8 cellular contexts compared by ENCODE assay signal in the genomic region with DNA sequence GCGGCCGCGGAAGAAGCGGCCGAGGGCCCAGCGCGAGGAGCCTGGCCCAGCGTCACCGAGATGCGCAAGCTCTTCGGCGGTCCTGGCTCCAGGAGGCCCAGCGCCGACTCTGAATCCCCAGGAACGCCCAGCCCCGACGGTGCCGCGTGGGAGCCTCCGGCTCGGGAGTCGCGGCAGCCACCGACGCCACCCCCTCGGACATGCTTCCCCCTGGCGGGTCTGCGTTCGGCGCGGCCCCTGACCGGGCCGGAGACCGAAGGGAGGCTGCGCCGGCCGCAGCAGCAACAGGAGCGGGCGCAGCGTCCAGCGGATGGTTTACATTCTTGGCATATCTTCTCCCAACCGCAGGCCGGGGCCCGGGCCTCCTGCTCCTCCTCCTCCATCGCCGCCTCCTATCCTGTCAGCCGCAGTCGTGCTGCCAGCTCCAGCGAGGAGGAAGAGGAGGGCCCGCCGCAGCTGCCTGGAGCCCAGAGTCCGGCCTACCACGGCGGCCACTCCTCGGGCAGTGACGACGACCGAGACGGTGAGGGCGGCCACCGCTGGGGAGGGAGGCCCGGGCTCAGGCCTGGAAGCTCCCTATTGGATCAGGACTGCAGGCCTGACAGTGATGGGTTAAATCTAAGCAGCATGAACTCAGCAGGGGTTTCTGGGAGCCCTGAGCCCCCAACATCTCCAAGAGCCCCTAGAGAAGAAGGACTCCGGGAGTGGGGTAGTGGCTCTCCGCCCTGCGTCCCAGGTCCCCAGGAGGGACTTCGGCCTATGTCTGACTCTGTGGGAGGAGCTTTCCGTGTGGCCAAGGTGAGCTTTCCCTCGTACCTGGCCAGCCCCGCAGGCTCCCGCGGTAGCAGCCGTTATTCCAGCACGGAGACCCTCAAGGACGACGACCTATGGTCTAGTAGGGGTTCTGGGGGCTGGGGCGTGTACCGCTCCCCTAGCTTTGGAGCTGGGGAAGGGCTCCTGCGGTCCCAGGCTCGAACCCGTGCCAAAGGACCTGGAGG. TPM values are rescaled to one million over a fixed set of nuclear protein-coding genes. Genes with fewer than 3 reads are reported as not detected.
DNase-seq lines count a peak whose midpoint lies in the region; ATAC-seq, FAIRE-seq and TF ChIP-seq lines count a peak whose summit lies in the region.

No MANE protein-coding gene starts in this region.

- H3K36me3 ChIP-seq in HepG2 (replicated peaks in 1 of 2; ENCODE audit: control insufficient read depth in 1 of 2, insufficient read depth in 2 of 2, low read length in 2 of 2) = no peaks in the 10 kb centered on the region; a peak in 2 of 5 replicates

- WGBS in HepG2 (ENCODE audit: low lambda C conversion rate) = 11% methylated on average over 25 of the region's 80 CpGs

- in situ Hi-C loops in HepG2 (cut with HindIII; ENCODE audit: extremely low pct_ligation_motif_present, low pct_unique_long_range_greater_than_20kb) = loop anchor here (5.0 kb wide), 1 partner anchor 33 kb away; no protein-coding TSS in a partner anchor

- DNase-seq in GF-D8 (lab: John Stamatoyannopoulos, UW) = peak; percentile 16
- peak; percentile 62 for DNase-seq in NCI-H2196 treated with DMSO at 0.1 percent for 48 hours (lab: John Stamatoyannopoulos, UW; ENCODE audit: unreplicated experiment)
- peak; percentile 93 for DNase-seq in dermis blood vessel endothelial cell
- DNase-seq in HepG2 (ENCODE audit: low spot score) = peak; percentile 92
- no peak for DNase-seq in NCI-H2107 (lab: John Stamatoyannopoulos, UW)
- no peak for DNase-seq in effector CD8-positive, alpha-beta T cell (lab: John Stamatoyannopoulos, UW)

- peaks cover 47% of the 10 kb centered on the region for H3K79me2 ChIP-seq in HepG2 (ENCODE audit: insufficient read depth, low read length)

- FAIRE-seq in HepG2 (lab: Jason Lieb, UNC) = no peak

- BruUV-seq in HepG2 (replicated peaks; lab: Mats Ljungman, UMichigan) = no TSS peak

- peak; percentile 27; the same call in 1 of the 2 replicates for TF ChIP-seq CTCF in HepG2 (CRISPR knock-in tag; IDR thresholded peaks at IDR 0.05)

- ATAC-seq in HepG2 (peak; percentile 79), GM21367 (IDR thresholded peaks at IDR 0.05; ENCODE audit: unreplicated experiment) (no peak)

- POLR2A ChIA-PET in HepG2 (lab: Yijun Ruan, JAX) = interaction anchor here (0.7 to 6.2 kb wide), 11 partner anchors 8 to 247 kb away, joined by 3 to 205 read pairs (median 5); a partner anchor contains a TSS

- no peak; the same call in 1 of the 2 replicates for TF ChIP-seq RAD21 in HepG2 (CRISPR knock-in tag; IDR thresholded peaks at IDR 0.05)

- H3K4me1 ChIP-seq in HepG2 (ENCODE audit: insufficient read depth, low read length) = peaks cover 62% of the 10 kb centered on the region

- H4K20me1 ChIP-seq in HepG2 (ENCODE audit: insufficient read depth, low read length) = peaks cover 10% of the 10 kb centered on the region

- no peaks in the 10 kb centered on the region for H3K9me3 ChIP-seq in HepG2 (ENCODE audit: low read length)

- TF ChIP-seq POLR2A in HepG2 (IDR thresholded peaks at IDR 0.05; ENCODE audit: insufficient read depth in 1 of 2, low read depth in 2 of 2, low read length in 2 of 2) = peak in 1 of 2 experiments; percentile 81; a peak in 1 of 4 replicates

- peak overlapping the region; percentile 93 for H3K9ac ChIP-seq in HepG2 (ENCODE audit: insufficient read depth, low read depth, low read length)

- H3K4me3 ChIP-seq in HepG2 (replicated peaks in 1 of 3; ENCODE audit: insufficient read depth in 1 of 3, low read depth in 2 of 3, low read length in 3 of 3) = peak overlapping the region; percentile 82 to 86 (median 85)

- intact Hi-C loops in HepG2 (cut with micrococcal nuclease; ENCODE audit: unreplicated experiment) = no loop called here

- peak; percentile 55 to 63; a peak in 2 of 4 replicates for TF ChIP-seq EP300 in HepG2 (IDR thresholded peaks at IDR 0.05; ENCODE audit: low read depth in 2 of 2, low read length in 2 of 2)
- peak; percentile 78 for TF ChIP-seq EP300 in HepG2 (CRISPR knock-in tag; IDR thresholded peaks at IDR 0.05; ENCODE audit: borderline replicate concordance)

- CTCF ChIA-PET in HepG2 (lab: Yijun Ruan, JAX; ENCODE audit: low intra/inter-chr PET ratio, low total read pairs) = interaction anchor here (1.1 kb wide), 1 partner anchor 26 kb away, joined by 3 read pairs; no protein-coding TSS in a partner anchor

- peak overlapping the region; percentile 91 for H3K4me2 ChIP-seq in HepG2 (ENCODE audit: low read depth, low read length)

- H3K27ac ChIP-seq in HepG2 (ENCODE audit: extremely low read length, insufficient read depth, low read length) = peak overlapping the region; percentile 99
- peak overlapping the region; percentile 44 for H3K27ac ChIP-seq in temporal lobe (ENCODE audit: low read depth, low read length)

- H2AFZ ChIP-seq in HepG2 (ENCODE audit: low read length) = no peak overlapping the region

- H3K27me3 ChIP-seq in HepG2 (ENCODE audit: control insufficient read depth in 1 of 2, insufficient read depth in 2 of 2, low read length in 2 of 2) = no peaks in the 10 kb centered on the region; a peak in 1 of 5 replicates

TF ChIP-seq in HepG2, 621 proteins besides CTCF, POLR2A, EP300 and RAD21 (continues in another document):
- TF ChIP-seq ZNF30 (CRISPR knock-in tag; IDR thresholded peaks at IDR 0.05) = peak; percentile 57; the same call in 1 of the 2 replicates
- TF ChIP-seq ZNF34 (CRISPR knock-in tag; IDR thresholded peaks at IDR 0.05; ENCODE audit: borderline replicate concordance) = no peak
- TF ChIP-seq BCL6 (CRISPR knock-in tag; IDR thresholded peaks at IDR 0.05) = peak; percentile 61
- TF ChIP-seq HMG20A (CRISPR knock-in tag; IDR thresholded peaks at IDR 0.05; ENCODE audit: borderline replicate concordance) = 0 out of 2 replicates have a peak, but pooled peaks have one; percentile 11

RNA-seq across cellular contexts. Expression of a gene that starts 1.2 kb away (rescaled TPM):
- total RNA-seq in dermis blood vessel endothelial cell (25.0 and 55.4 TPM in 2 replicates), HepG2 (2016; rRNA removed; fragmentation: Illumina TruSeq; extraction: Trizol) (5.7 and 10.7 TPM in 2 replicates), temporal lobe (17.9 TPM)
- 4.6 and 5.1 TPM in 2 replicates for total RNA-seq in HepG2 (2016; cell fraction: cytosol; rRNA removed; fragmentation: Illumina TruSeq; extraction: Trizol; ENCODE audit: low read depth)
- 3.7 and 12.1 TPM in 2 replicates for total RNA-seq in HepG2 (2016; cell fraction: insoluble cytoplasmic fraction; rRNA removed; fragmentation: Illumina TruSeq; extraction: Trizol)
- total RNA-seq in HepG2 (2016; cell fraction: membrane; rRNA removed; fragmentation: Illumina TruSeq; extraction: Trizol) = 3.3 and 3.8 TPM in 2 replicates
- total RNA-seq in HepG2 (2016; cell fraction: nucleus; rRNA removed; fragmentation: Illumina TruSeq; extraction: Trizol) = 20.3 and 20.6 TPM in 2 replicates
- 28.8 and 37.7 TPM in 2 replicates for polyA plus RNA-seq in HepG2 (2011; rRNA removed)
- polyA plus RNA-seq in HepG2 (2011; cell fraction: cytosol; rRNA removed) = 7.4 and 13.6 TPM in 2 replicates
- 250 and 318 TPM in 2 replicates for polyA plus RNA-seq in HepG2 (2011; cell fraction: nucleus; rRNA removed)
- 17.9 and 20.3 TPM in 2 replicates for polyA plus RNA-seq in HepG2 (2012)
- polyA plus RNA-seq in HepG2 (2016; cell fraction: cytosol; fragmentation: Illumina TruSeq; extraction: Trizol; ENCODE audit: low read depth) = 0.35 and 0.64 TPM in 2 replicates
- polyA plus RNA-seq in HepG2 (2016; cell fraction: insoluble cytoplasmic fraction; fragmentation: Illumina TruSeq; extraction: Trizol; ENCODE audit: low read depth) = 5.4 and 7.1 TPM in 2 replicates
- polyA plus RNA-seq in HepG2 (2016; cell fraction: membrane; fragmentation: Illumina TruSeq; extraction: Trizol; ENCODE audit: low read depth) = 0.76 and 0.94 TPM in 2 replicates
- 83.1 and 89.4 TPM in 2 replicates for polyA plus RNA-seq in HepG2 (2016; cell fraction: nucleus; fragmentation: Illumina TruSeq; extraction: Trizol; ENCODE audit: insufficient read depth, low read depth)
- polyA minus RNA-seq in HepG2 (2011; rRNA and poly(A)+ RNA removed; ENCODE audit: low replicate concordance) = 41.7 and 126 TPM in 2 replicates
- 13.5 and 20.6 TPM in 2 replicates for polyA minus RNA-seq in HepG2 (2011; cell fraction: cytosol; rRNA and poly(A)+ RNA removed)
- 85.9 and 99.9 TPM in 2 replicates for polyA minus RNA-seq in HepG2 (2011; cell fraction: nucleus; rRNA and poly(A)+ RNA removed)

RNA-seq across cellular contexts. Expression of a gene that starts 37.1 kb away (rescaled TPM):
- total RNA-seq in dermis blood vessel endothelial cell = 0.05 TPM in 1 of 2 replicates, not detected in the other
- 0.11 and 0.29 TPM in 2 replicates for total RNA-seq in HepG2 (2016; rRNA removed; fragmentation: Illumina TruSeq; extraction: Trizol)
- 0.10 TPM in 1 of 2 replicates, not detected in the other for total RNA-seq in HepG2 (2016; cell fraction: cytosol; rRNA removed; fragmentation: Illumina TruSeq; extraction: Trizol; ENCODE audit: low read depth)
- total RNA-seq in HepG2 (2016; cell fraction: insoluble cytoplasmic fraction; rRNA removed; fragmentation: Illumina TruSeq; extraction: Trizol) = 0.13 and 0.27 TPM in 2 replicates
- not detected in 2 replicates for total RNA-seq in HepG2 (2016; cell fraction: membrane; rRNA removed; fragmentation: Illumina TruSeq; extraction: Trizol)
- total RNA-seq in HepG2 (2016; cell fraction: nucleus; rRNA removed; fragmentation: Illumina TruSeq; extraction: Trizol) = not detected in 2 replicates
- 0.09 and 0.29 TPM in 2 replicates for polyA plus RNA-seq in HepG2 (2011; rRNA removed)
- 0.10 and 0.12 TPM in 2 replicates for polyA plus RNA-seq in HepG2 (2011; cell fraction: cytosol; rRNA removed)
- polyA plus RNA-seq in HepG2 (2011; cell fraction: nucleus; rRNA removed) = 0.05 and 0.35 TPM in 2 replicates
- polyA plus RNA-seq in HepG2 (2012) = 0.24 TPM in 1 of 2 replicates, not detected in the other
- 0.05 and 0.06 TPM in 2 replicates for polyA plus RNA-seq in HepG2 (2016; cell fraction: cytosol; fragmentation: Illumina TruSeq; extraction: Trizol; ENCODE audit: low read depth)
- 0.10 and 0.20 TPM in 2 replicates for polyA plus RNA-seq in HepG2 (2016; cell fraction: insoluble cytoplasmic fraction; fragmentation: Illumina TruSeq; extraction: Trizol; ENCODE audit: low read depth)
- 0.10 and 0.17 TPM in 2 replicates for polyA plus RNA-seq in HepG2 (2016; cell fraction: membrane; fragmentation: Illumina TruSeq; extraction: Trizol; ENCODE audit: low read depth)
- 0.36 and 0.41 TPM in 2 replicates for polyA plus RNA-seq in HepG2 (2016; cell fraction: nucleus; fragmentation: Illumina TruSeq; extraction: Trizol; ENCODE audit: insufficient read depth, low read depth)
- polyA minus RNA-seq in HepG2 (2011; rRNA and poly(A)+ RNA removed; ENCODE audit: low replicate concordance) = 0.40 and 1.7 TPM in 2 replicates
- not detected in 2 replicates for polyA minus RNA-seq in HepG2 (2011; cell fraction: cytosol; rRNA and poly(A)+ RNA removed)
- 0.12 and 0.26 TPM in 2 replicates for polyA minus RNA-seq in HepG2 (2011; cell fraction: nucleus; rRNA and poly(A)+ RNA removed)
- under 0.01 TPM for total RNA-seq in temporal lobe

Comparison
In these comparisons a context has a peak if more than half of its experiments do, and no peak if none do; other contexts are left out.
1. DNase-seq: peak in GF-D8 (single experiment), NCI-H2196 treated with DMSO at 0.1 percent for 48 hours (single experiment), dermis blood vessel endothelial cell (single experiment) and HepG2 (single experiment); none in NCI-H2107 (single experiment) and effector CD8-positive, alpha-beta T cell (single experiment).